ENCODE assay signal across 17 cellular contexts in the genomic region with DNA sequence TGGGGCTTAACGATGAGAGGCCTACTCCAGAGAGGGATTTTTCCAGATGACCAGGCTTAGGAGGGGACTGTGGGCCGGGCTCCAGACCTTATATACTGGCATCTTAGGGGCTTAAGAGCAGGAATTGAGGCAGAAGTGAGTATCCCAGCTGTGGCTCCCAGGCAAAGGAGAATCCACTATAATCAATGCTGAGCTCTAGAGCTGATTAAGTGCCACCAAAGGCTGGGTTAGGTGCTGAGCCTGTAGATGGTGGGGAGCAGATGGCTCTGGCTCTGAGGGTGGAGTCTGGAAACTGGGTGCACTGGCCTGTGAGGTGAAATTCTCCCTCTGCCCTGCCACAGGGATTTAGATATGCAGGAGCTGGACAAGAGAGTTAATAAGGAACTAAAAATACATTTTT. TPM values are rescaled to one million over a fixed set of nuclear protein-coding genes. Genes with fewer than 3 reads are reported as not detected.
DNase-seq lines count a peak whose midpoint lies in the region; ATAC-seq and TF ChIP-seq lines count a peak whose summit lies in the region.
"Had no signal": no experiment of that assay in that cellular context is flagged by ENCODE, and none has a peak within 500 bp of the region (broad histone marks: within the 10 kb centered on the region; RNA-seq: fewer than 3 reads in every experiment).

No MANE protein-coding gene starts in this region.

- H3K27ac Mint-ChIP-seq in CD4-positive, alpha-beta memory T cell: peak overlapping the region; percentile 8 to 96 (median 74)
- peak overlapping the region; percentile 7 for H3K27ac Mint-ChIP-seq in activated T-helper 17 cell treated with anti-CD3 and anti-CD28 coated beads, Interleukin-2, amount 50 U/mL, for 72 hours
- peak overlapping the region in 5 of 6 donors; percentile 8 to 93 (median 75) for H3K27ac Mint-ChIP-seq in naive B cell
- H3K27ac Mint-ChIP-seq: type B pancreatic cell, WTC11 had no signal

- CTCF ChIA-PET in CD4-positive, alpha-beta memory T cell (lab: Charles Lee; ENCODE audit: partially characterized antibody): interaction anchor here (1.5 kb wide), 1 partner anchor 23 kb away, joined by 4 read pairs; no protein-coding TSS in a partner anchor
- CTCF ChIA-PET in OCI-LY7 (lab: Charles Lee; ENCODE audit: unreplicated experiment): no interaction called here

- H3K27me3 ChIP-seq in ACC112 (ENCODE audit: insufficient read depth, low read length): no peaks in the 10 kb centered on the region
- no peaks in the 10 kb centered on the region for H3K27me3 ChIP-seq in CD4-positive, alpha-beta memory T cell (ENCODE audit: insufficient read depth, low read length)
- H3K27me3 ChIP-seq: pancreas, sigmoid colon had no signal

- DNase-seq in CD4-positive, alpha-beta memory T cell: no peak
- DNase-seq in naive B cell (no peak), NCI-H446 treated with DMSO at 0.1 percent for 48 hours (lab: John Stamatoyannopoulos, UW) (no peak), OCI-LY7 (ENCODE audit: low spot score) (no peak)
- no peak for DNase-seq in effector CD4-positive, alpha-beta T cell
- DNase-seq: GDM1; NCI-H2029; pancreas; sigmoid colon; stimulated activated naive CD4-positive, alpha-beta T cell treated with Interleukin-2 at 50 U/mL for 16 hours had no signal

- H3K4me1 ChIP-seq in ACC112 (ENCODE audit: control insufficient read depth, insufficient read depth, low read length, unreplicated experiment) (peaks cover 55% of the 10 kb centered on the region), OCI-LY7 (ENCODE audit: insufficient read depth, low read length, poor library complexity, severe bottlenecking) (peaks cover 71% of the 10 kb centered on the region)
- H3K4me1 ChIP-seq in CD4-positive, alpha-beta memory T cell (ENCODE audit: insufficient read depth, low read length): peaks cover 73% of the 10 kb centered on the region

- H2AFZ ChIP-seq in ACC112 (ENCODE audit: low read length, unreplicated experiment): no peak overlapping the region
- no peak overlapping the region; the same call in 1 of the 2 replicates for H2AFZ ChIP-seq in OCI-LY7 (ENCODE audit: low read length)

- peaks cover 4 to 11% of the 10 kb centered on the region in 2 donors for H3K36me3 Mint-ChIP-seq in CD4-positive, alpha-beta memory T cell
- no peaks in the 10 kb centered on the region for H3K36me3 Mint-ChIP-seq in activated T-helper 17 cell treated with anti-CD3 and anti-CD28 coated beads, Interleukin-2, amount 50 U/mL, for 72 hours (ENCODE audit: low read depth)
- peaks cover 0 to 5% of the 10 kb centered on the region in 2 donors for H3K36me3 Mint-ChIP-seq in naive B cell
- H3K36me3 Mint-ChIP-seq: type B pancreatic cell, WTC11 had no signal

- H3K27ac ChIP-seq in ACC112 (ENCODE audit: low read depth, low read length) (peak overlapping the region; percentile 53; the same call in 1 of the 2 replicates), OCI-LY7 (ENCODE audit: low read depth, low read length, poor library complexity, severe bottlenecking) (no peak overlapping the region)
- peak overlapping the region; percentile 51 for H3K27ac ChIP-seq in CD4-positive, alpha-beta memory T cell (ENCODE audit: low read depth, low read length)
- H3K27ac ChIP-seq: KMS-11 had no signal

- no peak overlapping the region for H3K4me2 ChIP-seq in OCI-LY7 (ENCODE audit: low read length)
- H3K4me2 ChIP-seq: KMS-11 had no signal

- H3K27me3 Mint-ChIP-seq in CD4-positive, alpha-beta memory T cell: no peaks in the 10 kb centered on the region
- H3K27me3 Mint-ChIP-seq in activated T-helper 17 cell treated with anti-CD3 and anti-CD28 coated beads, Interleukin-2, amount 50 U/mL, for 72 hours: no peaks in the 10 kb centered on the region
- no peaks in the 10 kb centered on the region for H3K27me3 Mint-ChIP-seq in naive B cell
- H3K27me3 Mint-ChIP-seq: type B pancreatic cell had no signal

- H3K9me3 Mint-ChIP-seq in CD4-positive, alpha-beta memory T cell: no peaks in the 10 kb centered on the region
- no peaks in the 10 kb centered on the region for H3K9me3 Mint-ChIP-seq in activated T-helper 17 cell treated with anti-CD3 and anti-CD28 coated beads, Interleukin-2, amount 50 U/mL, for 72 hours
- H3K9me3 Mint-ChIP-seq in naive B cell: no peaks in the 10 kb centered on the region
- H3K9me3 Mint-ChIP-seq: type B pancreatic cell, WTC11 had no signal

- H3K9me2 ChIP-seq in OCI-LY7 (ENCODE audit: insufficient read depth, low read length): no peaks in the 10 kb centered on the region

- H3K36me3 ChIP-seq in ACC112 (ENCODE audit: insufficient read depth, low read length) (peaks cover 7% of the 10 kb centered on the region; the same call in 1 of the 2 replicates), OCI-LY7 (ENCODE audit: insufficient read depth, low read length) (no peaks in the 10 kb centered on the region)
- H3K36me3 ChIP-seq in CD4-positive, alpha-beta memory T cell (ENCODE audit: insufficient read depth, low read length): peaks cover 5% of the 10 kb centered on the region
- H3K36me3 ChIP-seq: pancreas had no signal

- peaks cover 56 to 79% (median 68%) of the 10 kb centered on the region in 4 donors for H3K4me1 Mint-ChIP-seq in CD4-positive, alpha-beta memory T cell
- H3K4me1 Mint-ChIP-seq in activated T-helper 17 cell treated with anti-CD3 and anti-CD28 coated beads, Interleukin-2, amount 50 U/mL, for 72 hours: peaks cover 46% of the 10 kb centered on the region
- H3K4me1 Mint-ChIP-seq in naive B cell: peaks cover 45 to 80% (median 69%) of the 10 kb centered on the region in 3 donors

- no peaks in the 10 kb centered on the region for H3K9me3 ChIP-seq in CD4-positive, alpha-beta memory T cell (ENCODE audit: control insufficient read depth in 1 of 2, low read length in 2 of 2)
- H3K9me3 ChIP-seq in OCI-LY7 (ENCODE audit: low read length): no peaks in the 10 kb centered on the region
- H3K9me3 ChIP-seq: pancreas, sigmoid colon had no signal

- intact Hi-C loops in CD4-positive, alpha-beta memory T cell (cut with micrococcal nuclease): no loop called here
- intact Hi-C loops in OCI-LY7 (cut with micrococcal nuclease; ENCODE audit: unreplicated experiment): no loop called here

- H4K20me1 ChIP-seq in OCI-LY7 (ENCODE audit: insufficient read depth, low read length): no peaks in the 10 kb centered on the region

- TF ChIP-seq CTCF in OCI-LY7 (conservative IDR thresholded peaks at IDR 0.05; ENCODE audit: low read length): no peak

- POLR2A ChIA-PET in CD4-positive, alpha-beta memory T cell (lab: Charles Lee; ENCODE audit: partially characterized antibody): interaction anchor here (1.2 to 9.0 kb wide), 3 partner anchors 11 to 61 kb away, joined by 3 to 80 read pairs (median 19); a partner anchor contains a TSS
- POLR2A ChIA-PET in OCI-LY7 (lab: Charles Lee): interaction anchor here (0.6 to 2.3 kb wide), 4 partner anchors 9 to 76 kb away, joined by 3 to 10 read pairs (median 5); no protein-coding TSS in a partner anchor

- BruUV-seq in OCI-LY7 (replicated peaks; lab: Mats Ljungman, UMichigan): no TSS peak

- H3K4me3 Mint-ChIP-seq in CD4-positive, alpha-beta memory T cell: peak overlapping the region in 4 of 8 donors; percentile 20 to 74 (median 54)
- peak overlapping the region; percentile 7 for H3K4me3 Mint-ChIP-seq in activated T-helper 17 cell treated with anti-CD3 and anti-CD28 coated beads, Interleukin-2, amount 50 U/mL, for 72 hours
- H3K4me3 Mint-ChIP-seq in naive B cell: peak overlapping the region in 2 of 8 donors; percentile 23 to 66
- H3K4me3 Mint-ChIP-seq: type B pancreatic cell, WTC11 had no signal

- H3K79me2 ChIP-seq in ACC112 (ENCODE audit: control insufficient read depth, insufficient read depth, low read length, unreplicated experiment) (peaks cover 7% of the 10 kb centered on the region), OCI-LY7 (ENCODE audit: insufficient read depth, low read depth, low read length) (no peaks in the 10 kb centered on the region)

- ATAC-seq in activated T-helper 17 cell treated with anti-CD3 and anti-CD28 coated beads, Interleukin-2, amount 50 U/mL, for 72 hours (replicated peaks): no peak
- no peak for ATAC-seq in naive B cell (ENCODE audit: low read depth in 2 of 2)
- ATAC-seq: esophagus mucosa, GM12878, pancreas had no signal

- H3K4me3 ChIP-seq in ACC112 (ENCODE audit: low read depth, low read length) (no peak overlapping the region), OCI-LY7 (ENCODE audit: low read depth, low read length, poor library complexity, severe bottlenecking) (no peak overlapping the region)
- H3K4me3 ChIP-seq in CD4-positive, alpha-beta memory T cell (ENCODE audit: low read length in 2 of 2): no peak overlapping the region
- H3K4me3 ChIP-seq: GM12878, pancreas, sigmoid colon had no signal

RNA-seq across cellular contexts. Expression of a gene that starts 23.2 kb away (rescaled TPM):
- total RNA-seq in CD4-positive, alpha-beta memory T cell: 1 to 10 TPM; 4.8 to 5.3 TPM
- polyA plus RNA-seq in CD4-positive, alpha-beta memory T cell: 1 to 10 TPM; 4.4 to 5.8 TPM
- total RNA-seq in activated T-helper 17 cell treated with anti-CD3 and anti-CD28 coated beads, Interleukin-2, amount 50 U/mL, for 72 hours: 10 to 100 TPM in 1 of 2 donors, 1 to 10 TPM in 1; 5.6 to 10.1 TPM
- 10 to 100 TPM in 3 of 6 donors, 1 to 10 TPM in 3; 8.2 to 12.6 (median 10.1) TPM for polyA plus RNA-seq in naive B cell (ENCODE audit: low read depth in 6 of 6)
- 1.1 and 1.4 TPM in 2 replicates for total RNA-seq in OCI-LY7 (2014; rRNA removed; shearing (Covaris generic))
- 1.2 and 1.4 TPM in 2 replicates for total RNA-seq in OCI-LY7 (2022)

RNA-seq across cellular contexts. Expression of a gene that starts 46.4 kb away (rescaled TPM):
- 10 to 100 TPM; 73.7 to 75.9 TPM for total RNA-seq in CD4-positive, alpha-beta memory T cell
- polyA plus RNA-seq in CD4-positive, alpha-beta memory T cell: 10 to 100 TPM in 1 of 2 donors, 1 to 10 TPM in 1; 2.0 to 29.9 TPM
- total RNA-seq in activated T-helper 17 cell treated with anti-CD3 and anti-CD28 coated beads, Interleukin-2, amount 50 U/mL, for 72 hours: 10 to 100 TPM; 62.7 to 63.7 TPM
- polyA plus RNA-seq in naive B cell (ENCODE audit: low read depth in 6 of 6): 10 to 100 TPM; 10.2 to 46.5 (median 21.4) TPM
- total RNA-seq in OCI-LY7 (2014; rRNA removed; shearing (Covaris generic)): 79.9 and 82.1 TPM in 2 replicates
- 123 and 132 TPM in 2 replicates for total RNA-seq in OCI-LY7 (2022)

Comparison
In these comparisons a context has a peak if more than half of its experiments do, and no peak if none do; other contexts are left out.
1. H3K27ac Mint-ChIP-seq: peak in every context shown above with its lines; median percentile 75 in naive B cell; 74 in CD4-positive, alpha-beta memory T cell; 7 in activated T-helper 17 cell treated with anti-CD3 and anti-CD28 coated beads, Interleukin-2, amount 50 U/mL, for 72 hours.